Comparison of ENCODE assay signal across 18 cellular contexts in the genomic region with DNA sequence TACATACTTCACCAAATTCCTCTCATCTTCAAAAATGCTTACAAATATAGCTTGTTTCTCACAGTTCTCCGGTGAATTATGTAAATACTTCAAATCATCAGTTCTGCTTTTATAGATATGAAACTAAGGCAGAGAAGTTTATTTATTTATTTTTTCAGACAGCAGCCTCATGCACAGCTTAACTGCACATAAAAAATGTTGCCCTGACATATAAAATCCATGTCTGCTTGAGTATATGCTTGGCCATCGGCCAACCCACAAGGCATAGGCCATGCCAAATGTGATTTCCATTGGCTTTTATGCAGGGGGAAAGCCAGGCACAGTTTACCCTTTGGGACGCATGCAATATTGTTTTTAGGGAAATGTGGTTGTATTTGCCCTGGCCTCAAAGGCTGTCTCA. TPM values are rescaled to one million over a fixed set of nuclear protein-coding genes. Genes with fewer than 3 reads are reported as not detected.
A peak's percentile ranks its signal among the peaks of the same experiment; 100 is the strongest.
DNase-seq lines count a peak whose midpoint lies in the region; ATAC-seq and TF ChIP-seq lines count a peak whose summit lies in the region.
"Had no signal": no experiment of that assay in that cellular context is flagged by ENCODE, and none has a peak within 500 bp of the region (broad histone marks: within the 10 kb centered on the region; RNA-seq: fewer than 3 reads in every experiment).

No MANE protein-coding gene starts in this region.

- TF ChIP-seq CTCF in LNCaP clone FGC (IDR thresholded peaks at IDR 0.05; ENCODE audit: control insufficient read depth, extremely low read depth, insufficient read depth) (no peak), astrocyte of the cerebellum (IDR thresholded peaks at IDR 0.05; ENCODE audit: low read depth, low read length, missing control alignments) (no peak), mesothelial cell of epicardium (IDR thresholded peaks at IDR 0.05; ENCODE audit: unreplicated experiment) (no peak)

- no peak for ATAC-seq in activated CD4-positive, CD25-positive, alpha-beta regulatory T cell treated with anti-CD3 and anti-CD28 coated beads, Interleukin-2, amount 50 U/mL, for 24 hours
- ATAC-seq: activated naive CD8-positive, alpha-beta T cell treated with anti-CD3 and anti-CD28 coated beads, Interleukin-2, amount 50 U/mL, for 24 hours; GM12878; left lobe of liver; naive thymus-derived CD8-positive, alpha-beta T cell had no signal

- no peak overlapping the region for H3K4me3 Mint-ChIP-seq in mesothelial cell of epicardium
- H3K4me3 Mint-ChIP-seq: activated naive CD8-positive, alpha-beta T cell treated with anti-CD3 and anti-CD28 coated beads, Interleukin-2, amount 50 U/mL, for 24 hours; naive thymus-derived CD8-positive, alpha-beta T cell had no signal

- no peaks in the 10 kb centered on the region for H3K36me3 Mint-ChIP-seq in mesothelial cell of epicardium
- H3K36me3 Mint-ChIP-seq: naive thymus-derived CD8-positive, alpha-beta T cell had no signal

- in situ Hi-C loops in astrocyte of the cerebellum (cut with HindIII; ENCODE audit: low sequenced_read_pairs): no loop called here

- peaks cover 20% of the 10 kb centered on the region for H3K4me1 Mint-ChIP-seq in mesothelial cell of epicardium

- H3K9me3 Mint-ChIP-seq in mesothelial cell of epicardium: no peaks in the 10 kb centered on the region
- H3K9me3 Mint-ChIP-seq: activated naive CD8-positive, alpha-beta T cell treated with anti-CD3 and anti-CD28 coated beads, Interleukin-2, amount 50 U/mL, for 24 hours; naive thymus-derived CD8-positive, alpha-beta T cell had no signal

- no peaks in the 10 kb centered on the region for H3K27me3 Mint-ChIP-seq in mesothelial cell of epicardium (ENCODE audit: low read depth)
- H3K27me3 Mint-ChIP-seq: activated naive CD8-positive, alpha-beta T cell treated with anti-CD3 and anti-CD28 coated beads, Interleukin-2, amount 50 U/mL, for 24 hours had no signal

- DNase-seq in EL (peak; percentile 51), LNCaP clone FGC (ENCODE audit: low read depth) (peak; percentile 23), astrocyte of the cerebellum (ENCODE audit: low read depth) (peak; percentile 20), mesothelial cell of epicardium (ENCODE audit: low spot score in 2 of 2, unreplicated experiment in 2 of 2) (no peak), midbrain (lab: John Stamatoyannopoulos, UW) (no peak), SKM-1 treated with dmso at 0.1 percent for 144 hours (lab: John Stamatoyannopoulos, UW; ENCODE audit: unreplicated experiment) (no peak)
- DNase-seq: activated CD4-positive, alpha-beta T cell treated with anti-CD3 and anti-CD28 coated beads for 4 hours; activated naive CD8-positive, alpha-beta T cell treated with anti-CD3 and anti-CD28 coated beads, Interleukin-2, amount 50 U/mL, for 24 hours; activated T-cell treated with anti-CD3 and anti-CD28 coated beads for 4 hours; C1 segment of cervical spinal cord; MM.1S; naive thymus-derived CD8-positive, alpha-beta T cell; stimulated activated CD4-positive, alpha-beta T cell treated with anti-CD3 and anti-CD28 coated beads, Interleukin-1b, Interleukin-23, amount 100 ng/mL, for 48 hours; tibial artery had no signal

- peak overlapping the region; percentile 85 for H3K27ac Mint-ChIP-seq in mesothelial cell of epicardium
- H3K27ac Mint-ChIP-seq: activated naive CD8-positive, alpha-beta T cell treated with anti-CD3 and anti-CD28 coated beads, Interleukin-2, amount 50 U/mL, for 24 hours; naive thymus-derived CD8-positive, alpha-beta T cell had no signal

- H3K4me3 ChIP-seq in LNCaP clone FGC (ENCODE audit: low read depth, low read length): no peak overlapping the region
- H3K4me3 ChIP-seq in astrocyte of the cerebellum (ENCODE audit: low read depth, low read length): no peak overlapping the region
- H3K4me3 ChIP-seq: coronary artery, GM12878, tibial artery had no signal

RNA-seq across cellular contexts. Expression of a gene that starts 57.3 kb away (rescaled TPM):
- 117 to 125 TPM (median 124 TPM) in 3 replicates for total RNA-seq in mesothelial cell of epicardium

Comparison
In these comparisons a context has a peak if more than half of its experiments do, and no peak if none do; other contexts are left out.
1. DNase-seq: peak in EL (single experiment), LNCaP clone FGC (single experiment) and astrocyte of the cerebellum (single experiment); none in mesothelial cell of epicardium (0 of 2), midbrain (single experiment) and SKM-1 treated with dmso at 0.1 percent for 144 hours (single experiment).